Comparison of ENCODE assay signal across 7 cellular contexts in the genomic region with DNA sequence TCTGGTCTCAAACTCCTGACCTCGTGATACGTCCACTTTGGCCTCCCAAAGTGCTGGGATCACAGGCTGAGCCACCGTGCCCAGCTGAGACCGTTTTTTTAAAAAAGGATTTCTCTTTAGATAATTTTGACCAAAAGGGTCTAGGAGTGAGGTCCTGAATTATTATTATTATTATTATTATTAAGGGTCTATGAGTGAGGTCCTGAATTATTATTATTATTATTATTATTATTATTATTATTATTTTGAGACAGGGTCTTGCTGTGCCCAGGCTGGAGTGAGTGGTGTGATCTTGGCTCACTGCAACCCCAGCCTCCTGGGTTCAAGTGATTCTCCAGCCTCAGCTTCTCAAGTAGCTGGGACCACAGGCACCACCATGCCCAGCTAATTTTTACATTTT.
"Had no signal": no experiment of that assay in that cellular context is flagged by ENCODE, and none has a peak within 500 bp of the region (broad histone marks: within the 10 kb centered on the region; RNA-seq: fewer than 3 reads in every experiment).

No MANE protein-coding gene starts in this region.

- H3K4me3 ChIP-seq: K562 had no signal

- DNase-seq: IMR-90, KBM-7, KG1 had no signal

- H3K4me1 Mint-ChIP-seq: IgD-negative memory B cell had no signal

- H3K27me3 Mint-ChIP-seq: IgD-negative memory B cell had no signal

- H3K9me3 Mint-ChIP-seq: IgD-negative memory B cell had no signal

- H3K36me3 Mint-ChIP-seq: IgD-negative memory B cell had no signal

- H3K27ac Mint-ChIP-seq: IgD-negative memory B cell had no signal

- H3K27ac ChIP-seq: HL-60 had no signal

- H3K4me3 Mint-ChIP-seq: IgD-negative memory B cell had no signal

- ATAC-seq: HepG2, K562 had no signal
